ENCODE assay signal across 1 cellular context in the genomic region with DNA sequence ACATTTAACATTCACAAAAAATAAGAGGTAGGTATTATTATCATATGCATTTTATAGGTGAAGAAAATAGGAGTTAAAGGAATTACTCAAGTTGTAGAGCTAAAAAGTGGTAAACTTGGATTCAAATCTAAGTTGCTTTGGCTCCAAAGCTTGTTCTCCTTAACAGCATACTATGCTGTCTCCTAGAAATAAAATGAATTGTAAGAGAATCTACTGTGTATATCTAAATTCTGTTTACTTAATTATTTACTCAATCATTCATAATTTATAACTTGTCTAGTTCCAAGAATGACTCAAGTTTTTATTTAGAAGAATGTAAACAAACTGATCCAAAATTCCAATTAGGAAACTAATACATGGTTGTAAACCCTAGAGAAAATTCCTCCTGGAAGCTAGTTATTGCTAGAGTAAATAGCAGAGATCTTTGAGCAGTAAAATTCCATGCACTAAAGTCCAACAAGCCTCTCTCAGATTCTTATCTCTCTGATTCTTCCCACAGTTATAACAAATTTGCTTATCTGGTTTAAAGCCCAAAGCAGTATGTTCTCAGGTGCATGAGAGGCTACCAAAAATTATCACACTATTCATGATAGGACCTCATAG.
A peak's percentile ranks its signal among the peaks of the same experiment; 100 is the strongest.
TF ChIP-seq lines count a peak whose summit lies in the region.

No MANE protein-coding gene starts in this region.

TF ChIP-seq in HepG2, 621 proteins besides CTCF, POLR2A, EP300 and RAD21 (continued from another document and continues in another):
- no peak for TF ChIP-seq NR0B2 (CRISPR knock-in tag; IDR thresholded peaks at IDR 0.05)
- no peak; the same call in 1 of the 2 replicates for TF ChIP-seq AHDC1 (CRISPR knock-in tag; IDR thresholded peaks at IDR 0.05; ENCODE audit: borderline replicate concordance)
- TF ChIP-seq ATF2 (CRISPR knock-in tag; IDR thresholded peaks at IDR 0.05), result no peak
- no peak for TF ChIP-seq ARHGAP35 (CRISPR knock-in tag; IDR thresholded peaks at IDR 0.05; ENCODE audit: borderline replicate concordance)
- TF ChIP-seq ZNF609 (CRISPR knock-in tag; IDR thresholded peaks at IDR 0.05; ENCODE audit: borderline replicate concordance), result no peak
- TF ChIP-seq SOX5 (CRISPR knock-in tag; IDR thresholded peaks at IDR 0.05; ENCODE audit: borderline replicate concordance), result peak; percentile 53; the same call in 1 of the 2 replicates
- peak; percentile 17 for TF ChIP-seq TEAD3 (CRISPR knock-in tag; optimal IDR thresholded peaks at IDR 0.05; ENCODE audit: borderline replicate concordance)
- no peak for TF ChIP-seq TRIM24 (CRISPR knock-in tag; IDR thresholded peaks at IDR 0.05)
- no peak for TF ChIP-seq SOX6 (IDR thresholded peaks at IDR 0.05)
- TF ChIP-seq SOX6 (CRISPR knock-in tag; IDR thresholded peaks at IDR 0.05), result peak; percentile 18; the same call in 1 of the 2 replicates
- TF ChIP-seq RXRB (CRISPR knock-in tag; IDR thresholded peaks at IDR 0.05; ENCODE audit: borderline replicate concordance), result peak; percentile 53; the same call in 1 of the 2 replicates
- TF ChIP-seq, protein P1, sequence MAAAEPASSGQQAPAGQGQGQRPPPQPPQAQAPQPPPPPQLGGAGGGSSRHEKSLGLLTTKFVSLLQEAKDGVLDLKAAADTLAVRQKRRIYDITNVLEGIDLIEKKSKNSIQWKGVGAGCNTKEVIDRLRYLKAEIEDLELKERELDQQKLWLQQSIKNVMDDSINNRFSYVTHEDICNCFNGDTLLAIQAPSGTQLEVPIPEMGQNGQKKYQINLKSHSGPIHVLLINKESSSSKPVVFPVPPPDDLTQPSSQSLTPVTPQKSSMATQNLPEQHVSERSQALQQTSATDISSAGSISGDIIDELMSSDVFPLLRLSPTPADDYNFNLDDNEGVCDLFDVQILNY (CRISPR knock-in tag; conservative IDR thresholded peaks at IDR 0.05), result no peak
- TF ChIP-seq SAP130 (CRISPR knock-in tag; IDR thresholded peaks at IDR 0.05; ENCODE audit: low read depth), result no peak
- TF ChIP-seq ZNF558 (CRISPR knock-in tag; IDR thresholded peaks at IDR 0.05; ENCODE audit: borderline replicate concordance), result no peak
- TF ChIP-seq MAFF (IDR thresholded peaks at IDR 0.05; ENCODE audit: low read depth, low read length), result no peak
- peak; percentile 58 for TF ChIP-seq NCOA2 (CRISPR knock-in tag; IDR thresholded peaks at IDR 0.05)
- TF ChIP-seq ZSCAN25 (CRISPR knock-in tag; IDR thresholded peaks at IDR 0.05), result no peak
- no peak for TF ChIP-seq SMARCC2 (IDR thresholded peaks at IDR 0.05)
- TF ChIP-seq ZNF337 (CRISPR knock-in tag; IDR thresholded peaks at IDR 0.05; ENCODE audit: borderline replicate concordance, low read depth), result no peak
- TF ChIP-seq KDM5A (IDR thresholded peaks at IDR 0.05; ENCODE audit: borderline replicate concordance, low read length), result no peak
- peak; percentile 45; the same call in 1 of the 2 replicates for TF ChIP-seq RARA (CRISPR knock-in tag; IDR thresholded peaks at IDR 0.05)
- no peak for TF ChIP-seq RFXAP (CRISPR knock-in tag; IDR thresholded peaks at IDR 0.05; ENCODE audit: borderline replicate concordance)
- TF ChIP-seq ZNF331 (CRISPR knock-in tag; IDR thresholded peaks at IDR 0.05), result peak; percentile 46; the same call in 1 of the 2 replicates
- no peak for TF ChIP-seq ATF1 (CRISPR knock-in tag; IDR thresholded peaks at IDR 0.05)
- TF ChIP-seq RARG (CRISPR knock-in tag; IDR thresholded peaks at IDR 0.05; ENCODE audit: low read depth), result no peak
- TF ChIP-seq ZNF256 (CRISPR knock-in tag; conservative IDR thresholded peaks at IDR 0.05), result no peak
- 0 out of 2 replicates have a peak, but pooled peaks have one; percentile 30 for TF ChIP-seq KLF11 (CRISPR knock-in tag; IDR thresholded peaks at IDR 0.05)
- no peak for TF ChIP-seq KMT2A (CRISPR knock-in tag; IDR thresholded peaks at IDR 0.05)
- no peak for TF ChIP-seq SNAPC4 (CRISPR knock-in tag; IDR thresholded peaks at IDR 0.05)
- TF ChIP-seq CHD4 (IDR thresholded peaks at IDR 0.05; ENCODE audit: borderline replicate concordance, low read length), result no peak
- TF ChIP-seq SUZ12 (IDR thresholded peaks at IDR 0.05; ENCODE audit: low read depth, low read length), result no peak
- TF ChIP-seq NFIB (CRISPR knock-in tag; IDR thresholded peaks at IDR 0.05; ENCODE audit: borderline replicate concordance), result no peak
- no peak for TF ChIP-seq ZNF121 (CRISPR knock-in tag; IDR thresholded peaks at IDR 0.05)
- TF ChIP-seq HDAC2 (CRISPR knock-in tag; IDR thresholded peaks at IDR 0.05), result 0 out of 2 replicates have a peak, but pooled peaks have one; percentile 32
- no peak for TF ChIP-seq ZNF160 (CRISPR knock-in tag; IDR thresholded peaks at IDR 0.05)
- no peak for TF ChIP-seq ZEB1 (IDR thresholded peaks at IDR 0.05; ENCODE audit: insufficient replicate concordance, low read depth)
- peak; percentile 67; the same call in 1 of the 2 replicates for TF ChIP-seq HNF4G (IDR thresholded peaks at IDR 0.05; ENCODE audit: borderline replicate concordance, low read depth, low read length)
- TF ChIP-seq HNF4G (CRISPR knock-in tag; IDR thresholded peaks at IDR 0.05; ENCODE audit: borderline replicate concordance, low read depth), result no peak
- TF ChIP-seq KDM6A (CRISPR knock-in tag; IDR thresholded peaks at IDR 0.05; ENCODE audit: low read depth), result peak; percentile 31; the same call in 1 of the 2 replicates
- TF ChIP-seq STAG1 (CRISPR knock-in tag; IDR thresholded peaks at IDR 0.05), result no peak
- TF ChIP-seq ZGPAT (CRISPR knock-in tag; IDR thresholded peaks at IDR 0.05), result peak; percentile 54; the same call in 1 of the 2 replicates
